8 cellular contexts compared by ENCODE assay signal in the genomic region with DNA sequence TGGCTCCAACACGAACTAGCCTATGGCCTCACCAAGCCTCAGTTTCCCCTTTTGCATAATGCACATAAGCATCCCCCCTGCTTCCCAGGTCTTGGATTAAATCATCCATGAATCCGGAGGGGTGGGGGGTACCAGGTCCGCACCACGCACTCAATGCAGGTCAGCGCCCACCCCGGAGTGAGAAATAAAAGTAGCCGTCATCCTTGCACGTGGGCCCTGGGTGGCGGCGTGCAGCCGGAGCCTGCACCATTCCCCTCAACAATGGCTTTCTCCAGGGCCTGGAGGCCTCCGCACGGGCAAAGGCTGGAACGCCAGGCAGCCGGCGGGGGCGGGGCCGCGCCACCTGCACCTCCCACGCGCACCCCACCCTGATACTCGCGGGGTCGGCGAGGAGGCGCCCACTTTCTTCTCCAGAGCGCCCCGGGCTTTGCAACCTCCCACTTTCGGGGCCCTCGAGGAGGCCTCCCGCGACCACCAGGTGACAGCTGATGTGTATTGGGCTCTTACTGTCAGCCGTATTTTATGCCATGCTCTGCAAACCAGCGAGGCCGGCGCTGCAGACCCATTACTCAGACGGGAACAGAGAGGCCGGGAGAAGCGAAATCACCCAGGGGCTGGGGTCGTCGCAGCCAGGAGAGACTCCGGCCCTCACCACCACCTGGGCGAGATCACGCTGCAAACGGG. TPM values are rescaled to one million over a fixed set of nuclear protein-coding genes. Genes with fewer than 3 reads are reported as not detected.
DNase-seq lines count a peak whose midpoint lies in the region; ATAC-seq, FAIRE-seq and TF ChIP-seq lines count a peak whose summit lies in the region.

No MANE protein-coding gene starts in this region.

- H3K9me3 Mint-ChIP-seq in glutamatergic neuron (ENCODE audit: unreplicated experiment) = peaks cover 3% of the 10 kb centered on the region

- peak overlapping the region; percentile 65 for H3K4me3 Mint-ChIP-seq in glutamatergic neuron (ENCODE audit: unreplicated experiment)

- peak overlapping the region; percentile 46 to 73 for H3K27ac ChIP-seq in ovary

- H3K36me3 Mint-ChIP-seq in glutamatergic neuron (ENCODE audit: unreplicated experiment) = no peaks in the 10 kb centered on the region

- WGBS in ovary, 3 donors = 0 to 1% (median 0%) methylated on average over 41 to 45 of the region's 45 CpGs

- TF ChIP-seq EP300 in ovary (IDR thresholded peaks at IDR 0.05) = no peak

- peaks cover 23% of the 10 kb centered on the region for H3K27me3 Mint-ChIP-seq in glutamatergic neuron (ENCODE audit: unreplicated experiment)

- peaks cover 7% of the 10 kb centered on the region for H3K4me1 ChIP-seq in ovary (ENCODE audit: insufficient read depth)

- H3K27me3 ChIP-seq in ovary = no peaks in the 10 kb centered on the region

- H3K9me3 ChIP-seq in ovary = no peaks in the 10 kb centered on the region

- H3K4me1 Mint-ChIP-seq in glutamatergic neuron (ENCODE audit: low read depth, unreplicated experiment) = peaks cover 3% of the 10 kb centered on the region

- H3K27ac Mint-ChIP-seq in glutamatergic neuron (ENCODE audit: unreplicated experiment) = no peak overlapping the region

- ATAC-seq in HG02678 (IDR thresholded peaks at IDR 0.05; ENCODE audit: unreplicated experiment) = peak; percentile 9

- intact Hi-C loops in ovary (cut with DNase I) = loop anchor here (1.0 to 5.0 kb wide), 6 partner anchors 67 to 137 kb away; no protein-coding TSS in a partner anchor

- H3K36me3 ChIP-seq in ovary = no peaks in the 10 kb centered on the region

- peak overlapping the region; percentile 86 for H3K4me3 ChIP-seq in ovary

- TF ChIP-seq CTCF in glutamatergic neuron (IDR thresholded peaks at IDR 0.05; ENCODE audit: partially characterized antibody, unreplicated experiment) (no peak), ovary (IDR thresholded peaks at IDR 0.05) (no peak)

- peak; percentile 77 for DNase-seq in EL
- peak; percentile 58 for DNase-seq in RCC 7860 (ENCODE audit: low spot score)
- peak; percentile 74 for DNase-seq in activated naive CD4-positive, alpha-beta T cell treated with Interleukin-2 at 50 U/mL for 16 hours
- DNase-seq in glutamatergic neuron = no peak
- peak; percentile 53 to 78 (median 64) for DNase-seq in ovary
- DNase-seq in NCI-H1930 (lab: John Stamatoyannopoulos, UW) = no peak
- DNase-seq in NCI-H187 treated with DMSO at 0.1 percent for 48 hours (lab: John Stamatoyannopoulos, UW) = no peak

- no peak for FAIRE-seq in RCC 7860 (lab: Jason Lieb, UNC)

- no peak for TF ChIP-seq POLR2A in ovary (IDR thresholded peaks at IDR 0.05)

RNA-seq across cellular contexts. Expression of gene GADD45B, which starts 0.8 kb away (rescaled TPM):
- 3.8 TPM for total RNA-seq in glutamatergic neuron (ENCODE audit: unreplicated experiment)
- total RNA-seq in ovary = 100 to 1,000 TPM in 2 of 7 donors, 10 to 100 TPM in 5; 47.0 to 414 (median 73.9) TPM
- 100 to 1,000 TPM in 1 of 2 donors, 10 to 100 TPM in 1; 17.8 to 120 TPM for polyA plus RNA-seq in ovary

RNA-seq across cellular contexts. Expression of gene LMNB2, which starts 18.4 kb away (rescaled TPM):
- 45.8 TPM for total RNA-seq in glutamatergic neuron (ENCODE audit: unreplicated experiment)
- total RNA-seq in ovary = 10 to 100 TPM in 6 of 7 donors, 1 to 10 TPM in 1; 8.0 to 40.9 (median 25.6) TPM
- 10 to 100 TPM; 15.3 to 17.4 TPM for polyA plus RNA-seq in ovary

RNA-seq across cellular contexts. Expression of gene TIMM13, which starts 47.8 kb away (rescaled TPM):
- total RNA-seq in glutamatergic neuron (ENCODE audit: unreplicated experiment) (91.5 TPM), ovary (10 to 100 TPM; 19.3 to 72.3 (median 61.6) TPM)
- polyA plus RNA-seq in ovary = 10 to 100 TPM in 1 of 2 donors, 1 to 10 TPM in 1; 2.7 to 46.1 TPM

Comparison
In these comparisons a context has a peak if more than half of its experiments do, and no peak if none do; other contexts are left out.
1. DNase-seq: peak in EL (single experiment), RCC 7860 (single experiment), activated naive CD4-positive, alpha-beta T cell treated with Interleukin-2 at 50 U/mL for 16 hours (single experiment) and ovary (5 of 5); none in glutamatergic neuron (single experiment), NCI-H1930 (0 of 2) and NCI-H187 treated with DMSO at 0.1 percent for 48 hours (single experiment).